17 cellular contexts compared by ENCODE assay signal in the genomic region with DNA sequence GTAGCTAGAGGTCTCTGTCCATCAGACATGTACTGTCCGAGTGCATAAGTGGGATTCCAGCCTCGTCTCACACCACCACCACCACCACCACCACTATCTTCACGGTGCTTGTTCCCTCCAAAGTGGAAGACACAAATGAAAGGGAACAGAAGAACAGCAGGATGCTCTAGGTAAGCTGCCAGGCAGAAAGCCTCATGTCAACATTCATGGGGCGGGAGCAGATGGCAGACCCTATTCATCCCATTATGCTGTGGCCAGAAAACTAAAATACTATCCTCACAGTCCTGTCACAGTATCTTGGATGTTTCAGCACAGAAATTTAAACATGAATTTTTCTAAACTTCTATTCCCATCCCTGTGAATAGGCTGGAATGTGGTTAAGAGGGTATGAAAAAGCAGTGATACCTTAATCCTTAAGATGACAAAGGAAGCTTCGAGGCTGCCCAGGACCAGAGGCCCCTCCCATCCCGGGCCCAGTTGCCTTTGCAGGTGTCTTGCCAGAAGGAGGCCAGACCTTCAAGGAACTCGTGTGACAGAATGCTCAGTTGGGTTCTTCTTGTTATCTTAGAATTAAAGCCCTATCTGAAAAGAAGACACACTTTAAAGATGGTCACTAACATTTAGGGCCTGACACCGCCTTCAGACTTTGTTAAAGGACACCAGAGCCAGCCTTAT. TPM values are rescaled to one million over a fixed set of nuclear protein-coding genes. Genes with fewer than 3 reads are reported as not detected.
DNase-seq lines count a peak whose midpoint lies in the region; ATAC-seq lines count a peak whose summit lies in the region.
"Had no signal": no experiment of that assay in that cellular context is flagged by ENCODE, and none has a peak within 500 bp of the region (broad histone marks: within the 10 kb centered on the region; RNA-seq: fewer than 3 reads in every experiment).

No MANE protein-coding gene starts in this region.

- peak; percentile 4 for DNase-seq in Ammon's horn (ENCODE audit: low spot score)
- DNase-seq in G401 (ENCODE audit: low spot score) = peak; percentile 90
- DNase-seq in cerebellum (ENCODE audit: low spot score) = peak; percentile 50
- DNase-seq in iPS-NIHi11 (ENCODE audit: low spot score) = peak; percentile 17
- DNase-seq in ACHN = no peak
- DNase-seq: AML-193; Calu3; CD4-positive, alpha-beta memory T cell; COR-L47; DMS53; DMS79 treated with DMSO at 0.1 percent for 48 hours; GOT3; HFFc6 had no signal

- ATAC-seq in GM18870 (IDR thresholded peaks at IDR 0.05; ENCODE audit: unreplicated experiment) = no peak

- in situ Hi-C loops in G401 (cut with HindIII; ENCODE audit: low sequenced_read_pairs) (no loop called here), ACHN (cut with HindIII; ENCODE audit: low pct_ligation_motif_present, low pct_unique_long_range_greater_than_20kb, low sequenced_read_pairs) (no loop called here)

RNA-seq across cellular contexts. Expression of gene APCS, which starts 24.7 kb away (rescaled TPM):
- total RNA-seq in G401 (2014; rRNA removed; shearing (Covaris generic)) = not detected in 2 replicates
- total RNA-seq in cerebellum = not detected
- total RNA-seq: A172; A673; CD4-positive, alpha-beta memory T cell; Daoy; HFFc6 had no signal
